8 cellular contexts compared by ENCODE assay signal in the genomic region with DNA sequence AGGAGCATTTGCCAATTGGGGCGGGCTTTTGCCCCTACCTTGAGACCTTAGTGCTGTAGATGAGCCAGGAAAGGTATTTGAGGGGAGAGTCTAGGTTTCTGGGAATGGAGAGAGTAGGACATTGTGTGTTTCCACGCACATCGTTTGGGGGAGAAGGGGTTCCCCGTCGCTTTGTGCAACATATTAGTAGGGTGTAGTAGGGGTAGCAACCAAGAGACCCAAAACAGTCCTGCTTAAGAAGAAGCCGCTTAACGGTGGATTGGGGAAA. TPM values are rescaled to one million over a fixed set of nuclear protein-coding genes. Genes with fewer than 3 reads are reported as not detected.
DNase-seq lines count a peak whose midpoint lies in the region; ATAC-seq and TF ChIP-seq lines count a peak whose summit lies in the region.

No MANE protein-coding gene starts in this region.

- no peak for TF ChIP-seq EP300 in upper lobe of left lung (IDR thresholded peaks at IDR 0.05)

- H3K9me3 ChIP-seq in ascending aorta = no peaks in the 10 kb centered on the region
- H3K9me3 ChIP-seq in liver (ENCODE audit: control insufficient read depth in 4 of 4, low read length in 3 of 4) = no peaks in the 10 kb centered on the region
- H3K9me3 ChIP-seq in upper lobe of left lung = no peaks in the 10 kb centered on the region

- no peak for ATAC-seq in activated T-cell treated with anti-CD3 and anti-CD28 coated beads, Interleukin-2, amount 50 U/mL, for 72 hours (replicated peaks in 1 of 2)
- ATAC-seq in upper lobe of left lung (ENCODE audit: low FRiP score in 2 of 2) = no peak
- ATAC-seq in HG03159 (IDR thresholded peaks at IDR 0.05; ENCODE audit: unreplicated experiment) = no peak
- ATAC-seq in GM19455 (IDR thresholded peaks at IDR 0.05; ENCODE audit: unreplicated experiment) = no peak

- H3K4me3 Mint-ChIP-seq in activated T-cell treated with anti-CD3 and anti-CD28 coated beads, Interleukin-2, amount 50 U/mL, for 72 hours = peak overlapping the region; percentile 95 to 99

- intact Hi-C loops in ascending aorta (cut with DNase I) = loop anchor here (1.0 to 2.0 kb wide), 3 partner anchors 37 to 52 kb away; partner anchors contain the start of gene NACA

- H3K36me3 Mint-ChIP-seq in activated T-cell treated with anti-CD3 and anti-CD28 coated beads, Interleukin-2, amount 50 U/mL, for 72 hours (ENCODE audit: insufficient read depth in 2 of 2) = peaks cover 11 to 32% of the 10 kb centered on the region in 2 donors

- peak overlapping the region; percentile 87 to 92 for H3K4me3 ChIP-seq in ascending aorta
- peak overlapping the region; percentile 56 to 93 (median 59) for H3K4me3 ChIP-seq in liver (ENCODE audit: low read depth in 1 of 3, low read length in 3 of 3)
- H3K4me3 ChIP-seq in upper lobe of left lung = peak overlapping the region; percentile 30 to 89 (median 84)

- TF ChIP-seq RAD21 in liver (IDR thresholded peaks at IDR 0.05) = no peak

- TF ChIP-seq POLR2A in upper lobe of left lung (IDR thresholded peaks at IDR 0.05) = no peak

- WGBS in liver = 2% methylated on average over 7 of the region's 7 CpGs
- 1 to 9% methylated on average over 7 of the region's 7 CpGs for WGBS in upper lobe of left lung, 2 donors

- H3K36me3 ChIP-seq in ascending aorta (no peaks in the 10 kb centered on the region), liver (ENCODE audit: control insufficient read depth in 4 of 4, insufficient read depth in 3 of 4, low read depth in 1 of 4, low read length in 3 of 4) (no peaks in the 10 kb centered on the region), upper lobe of left lung (no peaks in the 10 kb centered on the region)

- peak overlapping the region; percentile 92 to 93 for H3K9ac ChIP-seq in liver (ENCODE audit: low read depth in 1 of 2, low read length in 2 of 2)

- DNase-seq in activated T-cell treated with anti-CD3 and anti-CD28 coated beads, Interleukin-2, amount 50 U/mL, for 72 hours = no peak
- no peak for DNase-seq in activated T-cell treated with anti-CD3 and anti-CD28 coated beads for 4 hours
- no peak for DNase-seq in ascending aorta (ENCODE audit: low spot score in 2 of 2)
- peak in 1 of 2 donors; percentile 61 for DNase-seq in upper lobe of left lung
- no peak for DNase-seq in A172 (ENCODE audit: low spot score)

- H3K27me3 ChIP-seq in ascending aorta (no peaks in the 10 kb centered on the region), liver (ENCODE audit: control insufficient read depth in 4 of 4, insufficient read depth in 4 of 4, low read length in 3 of 4) (no peaks in the 10 kb centered on the region), upper lobe of left lung (no peaks in the 10 kb centered on the region)

- no peaks in the 10 kb centered on the region for H3K9me3 Mint-ChIP-seq in activated T-cell treated with anti-CD3 and anti-CD28 coated beads, Interleukin-2, amount 50 U/mL, for 72 hours

- peak overlapping the region; percentile 96 for H3K27ac Mint-ChIP-seq in activated T-cell treated with anti-CD3 and anti-CD28 coated beads, Interleukin-2, amount 50 U/mL, for 72 hours

- H3K27ac ChIP-seq in ascending aorta = peak overlapping the region; percentile 99 to 100
- peak overlapping the region; percentile 99 to 100 for H3K27ac ChIP-seq in liver (ENCODE audit: low read depth in 1 of 2, low read length in 2 of 2)
- peak overlapping the region; percentile 98 to 100 (median 99) for H3K27ac ChIP-seq in upper lobe of left lung

- H3K27me3 Mint-ChIP-seq in activated T-cell treated with anti-CD3 and anti-CD28 coated beads, Interleukin-2, amount 50 U/mL, for 72 hours (ENCODE audit: low read depth) = no peaks in the 10 kb centered on the region

- peaks cover 8 to 22% of the 10 kb centered on the region in 2 donors for H3K4me1 ChIP-seq in ascending aorta
- H3K4me1 ChIP-seq in liver (ENCODE audit: control insufficient read depth in 4 of 4, insufficient read depth in 4 of 4, low read length in 3 of 4) = peaks cover 0 to 14% (median 4%) of the 10 kb centered on the region in 4 donors
- peaks cover 20 to 39% (median 33%) of the 10 kb centered on the region in 4 donors for H3K4me1 ChIP-seq in upper lobe of left lung

- H3K4me1 Mint-ChIP-seq in activated T-cell treated with anti-CD3 and anti-CD28 coated beads, Interleukin-2, amount 50 U/mL, for 72 hours (ENCODE audit: low read depth) = peaks cover 34% of the 10 kb centered on the region

- no peak for TF ChIP-seq CTCF in ascending aorta (IDR thresholded peaks at IDR 0.05)
- no peak for TF ChIP-seq CTCF in liver (IDR thresholded peaks at IDR 0.05; ENCODE audit: low read depth, low read length, missing input control)
- TF ChIP-seq CTCF in upper lobe of left lung (IDR thresholded peaks at IDR 0.05) = no peak

TF ChIP-seq in liver, 16 proteins besides CTCF, POLR2A, EP300 and RAD21:
- no peak for TF ChIP-seq HNF4G (IDR thresholded peaks at IDR 0.05)
- no peak for TF ChIP-seq EGR1 (IDR thresholded peaks at IDR 0.05; ENCODE audit: low read depth in 2 of 2)
- no peak for TF ChIP-seq RXRA (IDR thresholded peaks at IDR 0.05)
- no peak for TF ChIP-seq TAF1 (conservative IDR thresholded peaks at IDR 0.05)
- no peak for TF ChIP-seq JUND (IDR thresholded peaks at IDR 0.05)
- TF ChIP-seq ATF3 (IDR thresholded peaks at IDR 0.05) = no peak

RNA-seq across cellular contexts. Expression of gene PTGES3, which starts 0.7 kb away (rescaled TPM):
- total RNA-seq in activated T-cell treated with anti-CD3 and anti-CD28 coated beads, Interleukin-2, amount 50 U/mL, for 72 hours = 100 to 1,000 TPM; 166 to 192 TPM
- total RNA-seq in ascending aorta = 62.2 TPM
- total RNA-seq in liver = 10 to 100 TPM; 65.0 to 87.2 TPM
- polyA plus RNA-seq in liver = 10 to 100 TPM; 75.4 to 94.1 TPM
- 100 to 1,000 TPM in 3 of 6 donors, 10 to 100 TPM in 3; 41.9 to 156 (median 105) TPM for total RNA-seq in upper lobe of left lung
- 188 and 222 TPM in 2 replicates for total RNA-seq in A172 (2014; rRNA removed; shearing (Covaris generic))

RNA-seq across cellular contexts. Expression of gene NACA, which starts 36.3 kb away (rescaled TPM):
- 100 to 1,000 TPM; 903 to 922 TPM for total RNA-seq in activated T-cell treated with anti-CD3 and anti-CD28 coated beads, Interleukin-2, amount 50 U/mL, for 72 hours
- total RNA-seq in ascending aorta = 490 TPM
- 100 to 1,000 TPM; 365 to 695 TPM for total RNA-seq in liver
- polyA plus RNA-seq in liver = 100 to 1,000 TPM; 370 to 543 TPM
- total RNA-seq in upper lobe of left lung = 100 to 1,000 TPM; 419 to 868 (median 611) TPM
- 1,709 and 1,797 TPM in 2 replicates for total RNA-seq in A172 (2014; rRNA removed; shearing (Covaris generic))

RNA-seq across cellular contexts. Expression of gene ATP5F1B, which starts 43.0 kb away (rescaled TPM):
- 100 to 1,000 TPM; 661 to 679 TPM for total RNA-seq in activated T-cell treated with anti-CD3 and anti-CD28 coated beads, Interleukin-2, amount 50 U/mL, for 72 hours
- 197 TPM for total RNA-seq in ascending aorta
- total RNA-seq in liver = 100 to 1,000 TPM; 273 to 347 TPM
- 100 to 1,000 TPM; 528 to 569 TPM for polyA plus RNA-seq in liver
- total RNA-seq in upper lobe of left lung = 100 to 1,000 TPM; 245 to 404 (median 317) TPM
- total RNA-seq in A172 (2014; rRNA removed; shearing (Covaris generic)) = 710 and 775 TPM in 2 replicates

RNA-seq across cellular contexts. Expression of gene BAZ2A, which starts 58.7 kb away (rescaled TPM):
- total RNA-seq in activated T-cell treated with anti-CD3 and anti-CD28 coated beads, Interleukin-2, amount 50 U/mL, for 72 hours = 100 to 1,000 TPM; 128 to 154 TPM
- total RNA-seq in ascending aorta = 118 TPM
- 10 to 100 TPM; 23.0 to 31.9 TPM for total RNA-seq in liver
- 10 to 100 TPM; 12.8 to 21.0 TPM for polyA plus RNA-seq in liver
- 100 to 1,000 TPM in 2 of 6 donors, 10 to 100 TPM in 4; 74.5 to 245 (median 95.5) TPM for total RNA-seq in upper lobe of left lung
- total RNA-seq in A172 (2014; rRNA removed; shearing (Covaris generic)) = 16.6 and 20.9 TPM in 2 replicates
